1 cellular context compared by ENCODE assay signal in the genomic region with DNA sequence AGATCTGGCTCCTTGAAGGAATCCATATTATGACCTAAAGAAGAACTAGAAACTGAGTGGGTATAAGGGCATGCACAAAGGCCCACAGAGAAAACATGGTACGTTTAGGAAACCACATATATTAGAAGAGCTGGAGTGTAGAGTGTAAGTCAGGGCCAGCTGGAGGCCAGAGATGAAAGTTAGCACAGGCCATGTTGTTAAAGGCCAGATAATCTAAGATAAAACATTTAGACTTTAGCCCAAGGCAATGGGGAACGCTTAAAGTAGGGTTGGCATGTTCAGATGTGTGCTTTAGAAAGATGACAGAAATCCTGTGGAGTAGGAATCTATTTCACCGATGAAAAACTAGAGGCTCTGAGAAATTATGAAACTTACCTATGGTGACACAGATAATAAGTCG.
TF ChIP-seq lines count a peak whose summit lies in the region.

No MANE protein-coding gene starts in this region.

TF ChIP-seq in SK-N-SH treated with all-trans-retinoic acid at 6 μM for 48 hours, 23 proteins besides CTCF, POLR2A, EP300 and RAD21 (continued from another document):
- TF ChIP-seq TCF4 (CRISPR knock-in tag; IDR thresholded peaks at IDR 0.05; ENCODE audit: borderline replicate concordance) = peak; percentile 79; the same call in 1 of the 2 replicates
- TF ChIP-seq CSDC2 (CRISPR knock-in tag; IDR thresholded peaks at IDR 0.05) = no peak
- no peak for TF ChIP-seq POU6F1 (CRISPR knock-in tag; IDR thresholded peaks at IDR 0.05; ENCODE audit: borderline replicate concordance, low read depth)
- no peak for TF ChIP-seq PATZ1 (CRISPR knock-in tag; IDR thresholded peaks at IDR 0.05; ENCODE audit: borderline replicate concordance)
- no peak for TF ChIP-seq OSR1 (CRISPR knock-in tag; IDR thresholded peaks at IDR 0.05)
